Comparison of ENCODE assay signal across 8 cellular contexts in the genomic region with DNA sequence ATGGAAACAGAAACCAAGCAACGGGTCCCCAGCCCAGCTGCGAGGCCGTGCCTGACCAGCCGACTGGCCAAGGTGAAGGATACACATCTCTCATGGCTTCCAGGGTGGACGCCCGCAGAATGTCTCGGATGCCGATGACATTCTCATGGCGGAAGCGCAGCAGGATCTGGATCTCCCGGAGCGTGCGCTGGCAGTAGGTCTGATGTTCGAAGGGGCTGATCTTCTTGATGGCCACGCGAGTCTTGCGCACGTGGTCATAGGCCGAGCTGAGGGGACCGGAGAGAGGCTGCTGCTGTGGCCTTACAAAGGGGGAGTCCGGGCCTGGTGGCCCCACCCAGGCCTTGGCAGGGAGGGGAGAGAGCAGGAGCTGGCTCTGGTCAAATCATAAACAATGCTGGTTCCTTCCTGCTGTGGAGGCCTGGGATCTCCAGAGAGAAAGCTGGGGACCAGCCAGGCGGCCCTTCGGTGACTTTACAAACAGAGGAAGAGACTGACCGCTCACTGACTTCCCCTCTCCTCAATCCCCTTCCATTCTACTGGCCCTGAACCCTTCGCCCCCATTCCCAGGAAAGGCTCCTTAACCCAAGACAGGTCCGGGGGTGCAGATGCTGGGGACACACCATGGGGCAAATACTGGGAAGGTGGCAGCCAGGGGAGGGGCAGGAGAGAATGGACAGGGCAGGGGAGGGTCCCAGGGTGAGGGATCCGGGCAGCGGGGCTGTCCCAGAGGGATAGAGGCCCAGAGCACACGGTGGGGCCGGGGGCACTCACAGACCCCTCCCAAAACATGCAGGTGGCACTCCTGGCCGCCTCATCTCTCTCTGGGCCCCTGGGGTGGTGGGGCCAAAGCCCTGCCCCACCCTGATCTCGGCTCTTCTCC. TPM values are rescaled to one million over a fixed set of nuclear protein-coding genes. Genes with fewer than 3 reads are reported as not detected.
A peak's percentile ranks its signal among the peaks of the same experiment; 100 is the strongest.
DNase-seq lines count a peak whose midpoint lies in the region; ATAC-seq and TF ChIP-seq lines count a peak whose summit lies in the region.

No MANE protein-coding gene starts in this region.

- TF ChIP-seq CTCF in GM12865 (IDR thresholded peaks at IDR 0.05; ENCODE audit: insufficient read depth, low read depth, low read length, missing control alignments) (no peak), right atrium auricular region (IDR thresholded peaks at IDR 0.05) (no peak)

- H3K27me3 Mint-ChIP-seq in activated naive CD8-positive, alpha-beta T cell treated with anti-CD3 and anti-CD28 coated beads for 36 hours: no peaks in the 10 kb centered on the region

- H3K4me1 ChIP-seq in right atrium auricular region: peaks cover 0 to 37% of the 10 kb centered on the region in 2 donors

- peaks cover 21% of the 10 kb centered on the region for H3K4me1 Mint-ChIP-seq in activated naive CD8-positive, alpha-beta T cell treated with anti-CD3 and anti-CD28 coated beads for 36 hours

- DNase-seq in GM12865 (ENCODE audit: low read depth): no peak
- no peak for DNase-seq in activated naive CD8-positive, alpha-beta T cell treated with anti-CD3 and anti-CD28 coated beads for 36 hours
- peak; percentile 89 for DNase-seq in right atrium auricular region (ENCODE audit: low spot score)
- peak; percentile 85 for DNase-seq in sciatic nerve (ENCODE audit: low spot score)
- no peak for DNase-seq in NCI-H1048 (lab: John Stamatoyannopoulos, UW)
- DNase-seq in SKM-1 (lab: John Stamatoyannopoulos, UW; ENCODE audit: unreplicated experiment): no peak
- no peak for DNase-seq in GF-D8 (lab: John Stamatoyannopoulos, UW)

- H3K4me3 Mint-ChIP-seq in activated naive CD8-positive, alpha-beta T cell treated with anti-CD3 and anti-CD28 coated beads for 36 hours: peak overlapping the region; percentile 85

- intact Hi-C loops in sciatic nerve (cut with DNase I): no loop called here

- peaks cover 5% of the 10 kb centered on the region for H3K36me3 Mint-ChIP-seq in activated naive CD8-positive, alpha-beta T cell treated with anti-CD3 and anti-CD28 coated beads for 36 hours

- H3K4me3 ChIP-seq in GM12865 (ENCODE audit: low read depth, low read length) (peak overlapping the region; percentile 91), right atrium auricular region (peak overlapping the region; percentile 80 to 92)

- ATAC-seq in sciatic nerve (peak; percentile 87), GM18505 (IDR thresholded peaks at IDR 0.05; ENCODE audit: unreplicated experiment) (no peak)

- H3K9me3 Mint-ChIP-seq in activated naive CD8-positive, alpha-beta T cell treated with anti-CD3 and anti-CD28 coated beads for 36 hours: no peaks in the 10 kb centered on the region

- peaks cover 36% of the 10 kb centered on the region for H3K36me3 ChIP-seq in right atrium auricular region

- no peak for TF ChIP-seq POLR2A in GM18505 (IDR thresholded peaks at IDR 0.05; ENCODE audit: borderline replicate concordance, extremely low read depth, insufficient read depth, insufficient read length)

- no peaks in the 10 kb centered on the region for H3K9me3 ChIP-seq in right atrium auricular region

- peak overlapping the region; percentile 84 for H3K27ac Mint-ChIP-seq in activated naive CD8-positive, alpha-beta T cell treated with anti-CD3 and anti-CD28 coated beads for 36 hours

- peak overlapping the region; percentile 88 to 97 for H3K27ac ChIP-seq in right atrium auricular region

- H3K27me3 ChIP-seq in right atrium auricular region: no peaks in the 10 kb centered on the region

RNA-seq across cellular contexts. Expression of gene MAPK3, which starts 1.0 kb away (rescaled TPM):
- total RNA-seq in activated naive CD8-positive, alpha-beta T cell treated with anti-CD3 and anti-CD28 coated beads for 36 hours: 10 to 100 TPM; 38.9 to 41.6 TPM
- total RNA-seq in right atrium auricular region: 10 to 100 TPM; 27.9 to 76.6 TPM
- total RNA-seq in sciatic nerve: 136 TPM

RNA-seq across cellular contexts. Expression of gene GDPD3, which starts 8.6 kb away (rescaled TPM):
- 1 to 10 TPM; 1.7 to 4.3 TPM for total RNA-seq in activated naive CD8-positive, alpha-beta T cell treated with anti-CD3 and anti-CD28 coated beads for 36 hours
- 1 to 10 TPM in 1 of 2 donors, not detected in 1; 1.7 TPM for total RNA-seq in right atrium auricular region
- total RNA-seq in sciatic nerve: 17.1 TPM

RNA-seq across cellular contexts. Expression of gene YPEL3, which starts 26.0 kb away (rescaled TPM):
- total RNA-seq in activated naive CD8-positive, alpha-beta T cell treated with anti-CD3 and anti-CD28 coated beads for 36 hours: 10 to 100 TPM; 11.8 to 12.1 TPM
- total RNA-seq in right atrium auricular region (100 to 1,000 TPM; 129 to 140 TPM), sciatic nerve (96.4 TPM)

RNA-seq across cellular contexts. Expression of gene TBX6, which starts 30.3 kb away (rescaled TPM):
- total RNA-seq in activated naive CD8-positive, alpha-beta T cell treated with anti-CD3 and anti-CD28 coated beads for 36 hours: 1 to 10 TPM in 1 of 2 experiments, under 1 TPM in 1; 0.74 to 1.1 TPM
- total RNA-seq in right atrium auricular region (under 1 TPM in 1 of 2 donors, not detected in 1; 0.43 TPM), sciatic nerve (1.7 TPM)

RNA-seq across cellular contexts. Expression of gene PPP4C, which starts 46.2 kb away (rescaled TPM):
- total RNA-seq in activated naive CD8-positive, alpha-beta T cell treated with anti-CD3 and anti-CD28 coated beads for 36 hours: 100 to 1,000 TPM; 125 to 127 TPM
- total RNA-seq in right atrium auricular region (10 to 100 TPM; 23.2 to 32.7 TPM), sciatic nerve (41.2 TPM)

Comparison
In these comparisons a context has a peak if more than half of its experiments do, and no peak if none do; other contexts are left out.
1. DNase-seq: peak in right atrium auricular region (single experiment) and sciatic nerve (single experiment); none in GM12865 (single experiment), activated naive CD8-positive, alpha-beta T cell treated with anti-CD3 and anti-CD28 coated beads for 36 hours (single experiment), NCI-H1048 (single experiment), SKM-1 (single experiment) and GF-D8 (single experiment).